ENCODE assay signal across 1 cellular context in genomic region chr14:45651906-45652305, GRCh38.
TF ChIP-seq lines count a peak whose summit lies in the region.

No MANE protein-coding gene starts in this region.

TF ChIP-seq in H1, 55 proteins besides CTCF, POLR2A, EP300 and RAD21:
- no peak for TF ChIP-seq TAF7 (optimal IDR thresholded peaks at IDR 0.05; ENCODE audit: borderline replicate concordance, low read depth, low read length)
